9 cellular contexts compared by ENCODE assay signal in genomic region chr1:34781071-34781843, GRCh38. TPM values are rescaled to one million over a fixed set of nuclear protein-coding genes. Genes with fewer than 3 reads are reported as not detected.
DNase-seq lines count a peak whose midpoint lies in the region; ATAC-seq and TF ChIP-seq lines count a peak whose summit lies in the region.
"Had no signal": no experiment of that assay in that cellular context is flagged by ENCODE, and none has a peak within 500 bp of the region (broad histone marks: within the 10 kb centered on the region; RNA-seq: fewer than 3 reads in every experiment).

TSS of gene GJB3 (plus strand) at chr1:34781214. CDS start at chr1:34784763, 3,549 bp downstream.

- peak within 1 kb of the TSS; percentile 60 for H3K9ac ChIP-seq in mucosa of stomach (ENCODE audit: low read length)

- H3K4me3 ChIP-seq in heart right ventricle = peak within 1 kb of the TSS in 9 of 10 donors; percentile 2 to 43 (median 22)
- peak within 1 kb of the TSS; percentile 8 for H3K4me3 ChIP-seq in choroid plexus epithelial cell (ENCODE audit: low read depth, low read length)
- peak within 1 kb of the TSS; percentile 40 for H3K4me3 ChIP-seq in mucosa of stomach (ENCODE audit: low read length)

- ATAC-seq in heart right ventricle (peak in 3 of 8 donors; percentile 26 to 54 (median 32)), Right ventricle myocardium inferior (no peak), GM18868 (IDR thresholded peaks at IDR 0.05; ENCODE audit: unreplicated experiment) (no peak)

- H3K4me1 ChIP-seq in heart right ventricle = peaks cover 0 to 16% (median 11%) of the 10 kb centered on the region in 9 donors
- peaks cover 38% of the 10 kb centered on the region for H3K4me1 ChIP-seq in mucosa of stomach (ENCODE audit: control insufficient read depth, insufficient read depth, low read length)

- DNase-seq in heart right ventricle = no peak
- no peak for DNase-seq in Right ventricle myocardium inferior (ENCODE audit: missing footprints)
- no peak for DNase-seq in choroid plexus epithelial cell (ENCODE audit: low read depth)
- DNase-seq in SKM-1 (lab: John Stamatoyannopoulos, UW; ENCODE audit: unreplicated experiment) = no peak
- no peak for DNase-seq in SHP77 treated with DMSO at 0.1 percent for 48 hours (lab: John Stamatoyannopoulos, UW)
- no peak for DNase-seq in KBM-7
- DNase-seq: nucleus accumbens had no signal

- H3K27ac ChIP-seq in heart right ventricle = no peak within 1 kb of the TSS

- peaks cover 18 to 67% (median 56%) of the 10 kb centered on the region in 7 donors for H3K27me3 ChIP-seq in heart right ventricle
- H3K27me3 ChIP-seq in mucosa of stomach (ENCODE audit: control insufficient read depth, insufficient read depth, low read length) = peaks cover 23% of the 10 kb centered on the region

- 2% methylated on average over 60 to 62 of the region's 62 CpGs for WGBS in heart right ventricle, 2 donors

- in situ Hi-C loops in KBM-7 (cut with MboI; ENCODE audit: low pct_unique_long_range_greater_than_20kb, low sequenced_read_pairs) = no loop called here

- no peaks in the 10 kb centered on the region for H3K9me3 ChIP-seq in heart right ventricle
- no peaks in the 10 kb centered on the region for H3K9me3 ChIP-seq in mucosa of stomach (ENCODE audit: control insufficient read depth, low read length)

- TF ChIP-seq CTCF in heart right ventricle (IDR thresholded peaks at IDR 0.05) (no peak), choroid plexus epithelial cell (conservative IDR thresholded peaks at IDR 0.05; ENCODE audit: low read depth, low read length) (no peak)

- H3K36me3 ChIP-seq in heart right ventricle (no peaks in the 10 kb centered on the region), mucosa of stomach (ENCODE audit: control insufficient read depth, insufficient read depth, low read length) (no peaks in the 10 kb centered on the region)

- intact Hi-C loops in heart right ventricle (cut with DNase I) (no loop called here), Right ventricle myocardium inferior (cut with DNase I) (no loop called here)

RNA-seq across cellular contexts. Expression of gene GJB3, which starts in this region (rescaled TPM):
- not detected for total RNA-seq in heart right ventricle
- not detected for polyA plus RNA-seq in heart right ventricle
- total RNA-seq in Right ventricle myocardium inferior = not detected
